8 cellular contexts compared by ENCODE assay signal in genomic region chr3:155744091-155744625, GRCh38. TPM values are rescaled to one million over a fixed set of nuclear protein-coding genes. Genes with fewer than 3 reads are reported as not detected.
DNase-seq lines count a peak whose midpoint lies in the region; ATAC-seq and TF ChIP-seq lines count a peak whose summit lies in the region.

No MANE protein-coding gene starts in this region.

- H3K79me2 ChIP-seq in OCI-LY3 (ENCODE audit: low read length), result no peaks in the 10 kb centered on the region

- H3K9me3 ChIP-seq in OCI-LY3 (ENCODE audit: insufficient read depth, low read length) (no peaks in the 10 kb centered on the region), ovary (no peaks in the 10 kb centered on the region)

- no peak for TF ChIP-seq EP300 in ovary (IDR thresholded peaks at IDR 0.05)

- ATAC-seq in GM19395 (IDR thresholded peaks at IDR 0.05; ENCODE audit: unreplicated experiment), result peak; percentile 43
- ATAC-seq in HG03571 (IDR thresholded peaks at IDR 0.05; ENCODE audit: unreplicated experiment), result peak; percentile 38
- ATAC-seq in GM18870 (IDR thresholded peaks at IDR 0.05; ENCODE audit: unreplicated experiment), result no peak

- H3K4me1 ChIP-seq in OCI-LY3 (ENCODE audit: low read length) (peaks cover 11% of the 10 kb centered on the region), ovary (ENCODE audit: insufficient read depth) (peaks cover 1% of the 10 kb centered on the region)

- H4K20me1 ChIP-seq in OCI-LY3 (ENCODE audit: insufficient read depth, low read length), result no peaks in the 10 kb centered on the region

- WGBS in ovary, 3 donors, result 0 to 1% (median 1%) methylated on average over 43 to 46 of the region's 46 CpGs

- TF ChIP-seq CTCF in OCI-LY3 (IDR thresholded peaks at IDR 0.05; ENCODE audit: low read depth, low read length), result no peak
- no peak for TF ChIP-seq CTCF in ovary (IDR thresholded peaks at IDR 0.05)

- H3K36me3 ChIP-seq in OCI-LY3 (replicated peaks; ENCODE audit: low read depth, low read length) (no peaks in the 10 kb centered on the region), ovary (no peaks in the 10 kb centered on the region)

- H2AFZ ChIP-seq in OCI-LY3 (ENCODE audit: low read depth, low read length), result peak overlapping the region; percentile 79

- peak overlapping the region; percentile 100 for H3K4me2 ChIP-seq in OCI-LY3 (ENCODE audit: low read length)

- H3K27ac ChIP-seq in OCI-LY3 (ENCODE audit: low read length), result no peak overlapping the region
- H3K27ac ChIP-seq in ovary, result no peak overlapping the region

- no peak for TF ChIP-seq POLR2A in ovary (IDR thresholded peaks at IDR 0.05)

- peak overlapping the region; percentile 78 for H3K9ac ChIP-seq in OCI-LY3 (ENCODE audit: low read length)

- H3K27me3 ChIP-seq in OCI-LY3 (ENCODE audit: low read depth, low read length), result peaks cover 84% of the 10 kb centered on the region
- no peaks in the 10 kb centered on the region for H3K27me3 ChIP-seq in ovary

- H3K4me3 ChIP-seq in OCI-LY3 (ENCODE audit: low read length), result peak overlapping the region; percentile 83
- H3K4me3 ChIP-seq in ovary, result peak overlapping the region; percentile 46

- intact Hi-C loops in ovary (cut with DNase I), result no loop called here

- DNase-seq in AML-193 (lab: John Stamatoyannopoulos, UW) (peak; percentile 19 to 20), glomerular visceral epithelial cell (ENCODE audit: extremely low spot score) (peak; percentile 73), ovary (peak; percentile 31 to 69 (median 42))
- peak; percentile 8 for DNase-seq in activated effector memory CD4-positive, alpha-beta T cell treated with Interleukin-2 at 50 U/mL for 16 hours

RNA-seq across cellular contexts. Expression of gene PLCH1, which starts 0.7 kb away (rescaled TPM):
- total RNA-seq in ovary, result 1 to 10 TPM in 3 of 7 donors, under 1 TPM in 4; 0.23 to 6.3 (median 0.83) TPM
- polyA plus RNA-seq in ovary, result under 1 TPM; 0.04 to 0.12 TPM

Comparison
In these comparisons a context has a peak if more than half of its experiments do, and no peak if none do; other contexts are left out.
1. DNase-seq: peak in every context shown above with its lines; median percentile 73 in glomerular visceral epithelial cell; 42 in ovary; 20 in AML-193; 8 in activated effector memory CD4-positive, alpha-beta T cell treated with Interleukin-2 at 50 U/mL for 16 hours.